ENCODE assay signal across 2 cellular contexts in the genomic region with DNA sequence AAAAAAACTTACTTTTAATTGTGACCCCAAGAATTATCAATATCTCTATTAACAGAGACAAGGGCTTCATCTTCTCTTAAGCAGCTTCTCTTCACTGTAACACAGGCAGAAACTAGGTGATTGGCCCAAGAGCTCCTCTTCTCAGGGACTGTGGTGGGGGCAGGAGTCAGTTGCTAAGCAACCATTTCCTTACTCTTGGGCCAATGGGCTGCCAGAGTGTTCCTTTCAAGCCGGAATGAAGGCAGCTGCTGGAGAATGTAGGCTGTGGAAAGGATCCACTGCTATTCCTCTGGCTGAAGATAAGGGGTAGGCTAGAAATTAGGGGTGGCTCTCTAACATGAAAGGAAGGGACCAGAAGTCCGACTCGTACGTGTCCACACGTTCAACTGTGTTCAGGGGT.
TF ChIP-seq lines count a peak whose summit lies in the region.

A gene with protein sequence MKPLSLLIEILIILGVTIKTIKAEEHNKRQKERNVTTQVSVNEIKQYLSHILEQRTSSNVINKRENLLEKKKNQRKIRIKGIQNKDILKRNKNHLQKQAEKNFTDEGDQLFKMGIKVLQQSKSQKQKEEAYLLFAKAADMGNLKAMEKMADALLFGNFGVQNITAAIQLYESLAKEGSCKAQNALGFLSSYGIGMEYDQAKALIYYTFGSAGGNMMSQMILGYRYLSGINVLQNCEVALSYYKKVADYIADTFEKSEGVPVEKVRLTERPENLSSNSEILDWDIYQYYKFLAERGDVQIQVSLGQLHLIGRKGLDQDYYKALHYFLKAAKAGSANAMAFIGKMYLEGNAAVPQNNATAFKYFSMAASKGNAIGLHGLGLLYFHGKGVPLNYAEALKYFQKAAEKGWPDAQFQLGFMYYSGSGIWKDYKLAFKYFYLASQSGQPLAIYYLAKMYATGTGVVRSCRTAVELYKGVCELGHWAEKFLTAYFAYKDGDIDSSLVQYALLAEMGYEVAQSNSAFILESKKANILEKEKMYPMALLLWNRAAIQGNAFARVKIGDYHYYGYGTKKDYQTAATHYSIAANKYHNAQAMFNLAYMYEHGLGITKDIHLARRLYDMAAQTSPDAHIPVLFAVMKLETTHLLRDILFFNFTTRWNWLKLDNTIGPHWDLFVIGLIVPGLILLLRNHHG (minus strand): TSS at position 150 of the 400 bp plus-strand sequence. CDS start 80 bp downstream, at position 70.

TF ChIP-seq in SK-N-SH, 30 proteins besides CTCF, POLR2A, EP300 and RAD21 (continued from another document):
- TF ChIP-seq, protein P1, sequence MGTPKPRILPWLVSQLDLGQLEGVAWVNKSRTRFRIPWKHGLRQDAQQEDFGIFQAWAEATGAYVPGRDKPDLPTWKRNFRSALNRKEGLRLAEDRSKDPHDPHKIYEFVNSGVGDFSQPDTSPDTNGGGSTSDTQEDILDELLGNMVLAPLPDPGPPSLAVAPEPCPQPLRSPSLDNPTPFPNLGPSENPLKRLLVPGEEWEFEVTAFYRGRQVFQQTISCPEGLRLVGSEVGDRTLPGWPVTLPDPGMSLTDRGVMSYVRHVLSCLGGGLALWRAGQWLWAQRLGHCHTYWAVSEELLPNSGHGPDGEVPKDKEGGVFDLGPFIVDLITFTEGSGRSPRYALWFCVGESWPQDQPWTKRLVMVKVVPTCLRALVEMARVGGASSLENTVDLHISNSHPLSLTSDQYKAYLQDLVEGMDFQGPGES (IDR thresholded peaks at IDR 0.05; ENCODE audit: low read depth, low read length): no peak
- TF ChIP-seq, protein P2, sequence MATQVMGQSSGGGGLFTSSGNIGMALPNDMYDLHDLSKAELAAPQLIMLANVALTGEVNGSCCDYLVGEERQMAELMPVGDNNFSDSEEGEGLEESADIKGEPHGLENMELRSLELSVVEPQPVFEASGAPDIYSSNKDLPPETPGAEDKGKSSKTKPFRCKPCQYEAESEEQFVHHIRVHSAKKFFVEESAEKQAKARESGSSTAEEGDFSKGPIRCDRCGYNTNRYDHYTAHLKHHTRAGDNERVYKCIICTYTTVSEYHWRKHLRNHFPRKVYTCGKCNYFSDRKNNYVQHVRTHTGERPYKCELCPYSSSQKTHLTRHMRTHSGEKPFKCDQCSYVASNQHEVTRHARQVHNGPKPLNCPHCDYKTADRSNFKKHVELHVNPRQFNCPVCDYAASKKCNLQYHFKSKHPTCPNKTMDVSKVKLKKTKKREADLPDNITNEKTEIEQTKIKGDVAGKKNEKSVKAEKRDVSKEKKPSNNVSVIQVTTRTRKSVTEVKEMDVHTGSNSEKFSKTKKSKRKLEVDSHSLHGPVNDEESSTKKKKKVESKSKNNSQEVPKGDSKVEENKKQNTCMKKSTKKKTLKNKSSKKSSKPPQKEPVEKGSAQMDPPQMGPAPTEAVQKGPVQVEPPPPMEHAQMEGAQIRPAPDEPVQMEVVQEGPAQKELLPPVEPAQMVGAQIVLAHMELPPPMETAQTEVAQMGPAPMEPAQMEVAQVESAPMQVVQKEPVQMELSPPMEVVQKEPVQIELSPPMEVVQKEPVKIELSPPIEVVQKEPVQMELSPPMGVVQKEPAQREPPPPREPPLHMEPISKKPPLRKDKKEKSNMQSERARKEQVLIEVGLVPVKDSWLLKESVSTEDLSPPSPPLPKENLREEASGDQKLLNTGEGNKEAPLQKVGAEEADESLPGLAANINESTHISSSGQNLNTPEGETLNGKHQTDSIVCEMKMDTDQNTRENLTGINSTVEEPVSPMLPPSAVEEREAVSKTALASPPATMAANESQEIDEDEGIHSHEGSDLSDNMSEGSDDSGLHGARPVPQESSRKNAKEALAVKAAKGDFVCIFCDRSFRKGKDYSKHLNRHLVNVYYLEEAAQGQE (IDR thresholded peaks at IDR 0.05; ENCODE audit: low read depth, low read length): no peak
- no peak for TF ChIP-seq EZH2phosphoT487 (IDR thresholded peaks at IDR 0.05; ENCODE audit: borderline replicate concordance, low read depth)
- TF ChIP-seq MEF2A (IDR thresholded peaks at IDR 0.05; ENCODE audit: borderline replicate concordance, low read depth): no peak
- no peak for TF ChIP-seq RCOR1 (IDR thresholded peaks at IDR 0.05; ENCODE audit: low read length)
TF ChIP-seq in SK-N-SH: peak in this region for 0.

TF ChIP-seq in SK-N-SH treated with all-trans-retinoic acid at 6 μM for 48 hours, 23 proteins besides CTCF, POLR2A, EP300 and RAD21 (continued from another document):
- TF ChIP-seq, protein P3, sequence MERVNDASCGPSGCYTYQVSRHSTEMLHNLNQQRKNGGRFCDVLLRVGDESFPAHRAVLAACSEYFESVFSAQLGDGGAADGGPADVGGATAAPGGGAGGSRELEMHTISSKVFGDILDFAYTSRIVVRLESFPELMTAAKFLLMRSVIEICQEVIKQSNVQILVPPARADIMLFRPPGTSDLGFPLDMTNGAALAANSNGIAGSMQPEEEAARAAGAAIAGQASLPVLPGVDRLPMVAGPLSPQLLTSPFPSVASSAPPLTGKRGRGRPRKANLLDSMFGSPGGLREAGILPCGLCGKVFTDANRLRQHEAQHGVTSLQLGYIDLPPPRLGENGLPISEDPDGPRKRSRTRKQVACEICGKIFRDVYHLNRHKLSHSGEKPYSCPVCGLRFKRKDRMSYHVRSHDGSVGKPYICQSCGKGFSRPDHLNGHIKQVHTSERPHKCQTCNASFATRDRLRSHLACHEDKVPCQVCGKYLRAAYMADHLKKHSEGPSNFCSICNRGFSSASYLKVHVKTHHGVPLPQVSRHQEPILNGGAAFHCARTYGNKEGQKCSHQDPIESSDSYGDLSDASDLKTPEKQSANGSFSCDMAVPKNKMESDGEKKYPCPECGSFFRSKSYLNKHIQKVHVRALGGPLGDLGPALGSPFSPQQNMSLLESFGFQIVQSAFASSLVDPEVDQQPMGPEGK (CRISPR knock-in tag; IDR thresholded peaks at IDR 0.05; ENCODE audit: borderline replicate concordance): no peak
- TF ChIP-seq, protein P4, sequence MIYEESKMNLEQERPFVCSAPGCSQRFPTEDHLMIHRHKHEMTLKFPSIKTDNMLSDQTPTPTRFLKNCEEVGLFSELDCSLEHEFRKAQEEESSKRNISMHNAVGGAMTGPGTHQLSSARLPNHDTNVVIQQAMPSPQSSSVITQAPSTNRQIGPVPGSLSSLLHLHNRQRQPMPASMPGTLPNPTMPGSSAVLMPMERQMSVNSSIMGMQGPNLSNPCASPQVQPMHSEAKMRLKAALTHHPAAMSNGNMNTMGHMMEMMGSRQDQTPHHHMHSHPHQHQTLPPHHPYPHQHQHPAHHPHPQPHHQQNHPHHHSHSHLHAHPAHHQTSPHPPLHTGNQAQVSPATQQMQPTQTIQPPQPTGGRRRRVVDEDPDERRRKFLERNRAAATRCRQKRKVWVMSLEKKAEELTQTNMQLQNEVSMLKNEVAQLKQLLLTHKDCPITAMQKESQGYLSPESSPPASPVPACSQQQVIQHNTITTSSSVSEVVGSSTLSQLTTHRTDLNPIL (CRISPR knock-in tag; IDR thresholded peaks at IDR 0.05; ENCODE audit: low read depth): no peak
- TF ChIP-seq ISL1 (CRISPR knock-in tag; IDR thresholded peaks at IDR 0.05) (no peak), ARNTL (CRISPR knock-in tag; IDR thresholded peaks at IDR 0.05; ENCODE audit: borderline replicate concordance, low read depth) (no peak)
